In genomic region chr3:4986175-4986610, GRCh38 we compare ENCODE assay signal across 8 cellular contexts. TPM values are rescaled to one million over a fixed set of nuclear protein-coding genes. Genes with fewer than 3 reads are reported as not detected.
A peak's percentile ranks its signal among the peaks of the same experiment; 100 is the strongest.
DNase-seq lines count a peak whose midpoint lies in the region; ATAC-seq, FAIRE-seq and TF ChIP-seq lines count a peak whose summit lies in the region.

No MANE protein-coding gene starts in this region.

- no peaks in the 10 kb centered on the region for H3K27me3 ChIP-seq in CD4-positive, alpha-beta memory T cell (ENCODE audit: insufficient read depth, low read length)
- H3K27me3 ChIP-seq in H1 (replicated peaks in 1 of 4; ENCODE audit: control insufficient read depth in 3 of 4, extremely low read depth in 1 of 4, insufficient read depth in 3 of 4, low read length in 3 of 4) (peaks cover 0 to 7% (median 6%) of the 10 kb centered on the region in 4 experiments; a peak in 4 of 7 replicates), neuron (ENCODE audit: insufficient read depth, low read length) (peaks cover 16% of the 10 kb centered on the region)

- no peak for TF ChIP-seq RAD21 in H1 (IDR thresholded peaks at IDR 0.05 in 1 of 2, conservative IDR thresholded peaks at IDR 0.05 in 1 of 2; ENCODE audit: low read depth in 2 of 2, low read length in 2 of 2)

- FAIRE-seq in H1 (lab: Jason Lieb, UNC) = no peak

- H3K27me3 Mint-ChIP-seq in CD4-positive, alpha-beta memory T cell = no peaks in the 10 kb centered on the region

- peak overlapping the region; percentile 59 for H3K27ac ChIP-seq in CD4-positive, alpha-beta memory T cell (ENCODE audit: low read depth, low read length)
- H3K27ac ChIP-seq in OCI-LY7 (ENCODE audit: low read depth, low read length, poor library complexity, severe bottlenecking) (no peak overlapping the region), H1 (ENCODE audit: low read depth, low read length) (no peak overlapping the region)

- H4K8ac ChIP-seq in H1 (ENCODE audit: extremely low read depth, insufficient read depth, low read length) = no peak overlapping the region

- H3K27ac Mint-ChIP-seq in CD4-positive, alpha-beta memory T cell = peak overlapping the region; percentile 95 to 98 (median 97)

- intact Hi-C loops in CD4-positive, alpha-beta memory T cell (cut with micrococcal nuclease) = loop anchor here (1.0 kb wide), 1 partner anchor 40 kb away; no protein-coding TSS in a partner anchor
- intact Hi-C loops in OCI-LY7 (cut with micrococcal nuclease; ENCODE audit: unreplicated experiment) = no loop called here

- no peak overlapping the region for H3K9ac ChIP-seq in H1 (replicated peaks in 1 of 4; ENCODE audit: extremely low read depth in 1 of 4, low read depth in 3 of 4, low read length in 3 of 4)

- H3K79me1 ChIP-seq in H1 (ENCODE audit: low read depth, low read length) = no peaks in the 10 kb centered on the region

- H3K4ac ChIP-seq in H1 (replicated peaks; ENCODE audit: insufficient read length, low read depth, low read length) = no peak overlapping the region

- H3K9me2 ChIP-seq in OCI-LY7 (ENCODE audit: insufficient read depth, low read length) = no peaks in the 10 kb centered on the region

- BruUV-seq in OCI-LY7 (replicated peaks; lab: Mats Ljungman, UMichigan) = no TSS peak

- CTCF ChIA-PET in CD4-positive, alpha-beta memory T cell (lab: Charles Lee; ENCODE audit: partially characterized antibody) = interaction anchor here (0.9 to 12.9 kb wide), 6 partner anchors 13 to 275 kb away, joined by 3 to 251 read pairs (median 4); no protein-coding TSS in a partner anchor
- CTCF ChIA-PET in OCI-LY7 (lab: Charles Lee; ENCODE audit: unreplicated experiment) (interaction anchor here (1.2 kb wide), 1 partner anchor 11 kb away, joined by 4 read pairs; no protein-coding TSS in a partner anchor), H1 (lab: Charles Lee; ENCODE audit: partially characterized antibody) (interaction anchor here (0.6 to 5.2 kb wide), 13 partner anchors 9 to 328 kb away, joined by 3 to 29 read pairs (median 3); no protein-coding TSS in a partner anchor)

- H3K56ac ChIP-seq in H1 (replicated peaks; ENCODE audit: insufficient read length, low read depth, low read length) = no peak overlapping the region

- peaks cover 65% of the 10 kb centered on the region for H3K4me1 ChIP-seq in CD4-positive, alpha-beta memory T cell (ENCODE audit: insufficient read depth, low read length)
- H3K4me1 ChIP-seq in OCI-LY7 (ENCODE audit: insufficient read depth, low read length, poor library complexity, severe bottlenecking) (peaks cover 11% of the 10 kb centered on the region), H1 (replicated peaks in 1 of 4; ENCODE audit: control insufficient read depth in 3 of 4, insufficient read depth in 4 of 4, low read length in 3 of 4) (peaks cover 0 to 8% (median 5%) of the 10 kb centered on the region in 4 experiments; a peak in 4 of 7 replicates), neuron (ENCODE audit: insufficient read depth, low read length) (peaks cover 9% of the 10 kb centered on the region)

- H3K9me3 Mint-ChIP-seq in CD4-positive, alpha-beta memory T cell = no peaks in the 10 kb centered on the region

- H4K20me1 ChIP-seq in OCI-LY7 (ENCODE audit: insufficient read depth, low read length) = no peaks in the 10 kb centered on the region
- peaks cover 0 to 2% of the 10 kb centered on the region in 2 experiments for H4K20me1 ChIP-seq in H1 (replicated peaks in 1 of 2; ENCODE audit: control insufficient read depth in 1 of 2, insufficient read depth in 2 of 2, low read length in 2 of 2)

- H2AFZ ChIP-seq in OCI-LY7 (ENCODE audit: low read length) (no peak overlapping the region), H1 (ENCODE audit: low read length) (no peak overlapping the region), neuron (ENCODE audit: low read depth, low read length) (peak overlapping the region; percentile 12)

- no peak overlapping the region for H3K14ac ChIP-seq in H1 (ENCODE audit: insufficient read length)

- ATAC-seq in GM21390 (IDR thresholded peaks at IDR 0.05; ENCODE audit: unreplicated experiment) = no peak
- no peak for ATAC-seq in HG03039 (IDR thresholded peaks at IDR 0.05; ENCODE audit: unreplicated experiment)

- H2BK15ac ChIP-seq in H1 (ENCODE audit: low read length) = no peak overlapping the region

- H3K36me3 ChIP-seq in CD4-positive, alpha-beta memory T cell (ENCODE audit: insufficient read depth, low read length) = peaks cover 26% of the 10 kb centered on the region
- H3K36me3 ChIP-seq in OCI-LY7 (ENCODE audit: insufficient read depth, low read length) = no peaks in the 10 kb centered on the region
- no peaks in the 10 kb centered on the region for H3K36me3 ChIP-seq in H1 (ENCODE audit: control insufficient read depth in 2 of 4, insufficient read depth in 4 of 4, low read length in 3 of 4)
- no peaks in the 10 kb centered on the region for H3K36me3 ChIP-seq in neuron (ENCODE audit: insufficient read depth, low read length)

- H4K5ac ChIP-seq in H1 (ENCODE audit: insufficient read length, low read depth, low read length) = no peak overlapping the region

- H3K4me3 Mint-ChIP-seq in CD4-positive, alpha-beta memory T cell = peak overlapping the region; percentile 86 to 93 (median 90)

- no peak overlapping the region for H2BK20ac ChIP-seq in H1 (ENCODE audit: low read length)

- no peak overlapping the region for H4K91ac ChIP-seq in H1 (replicated peaks; ENCODE audit: insufficient read length, low read length)

- POLR2A ChIA-PET in CD4-positive, alpha-beta memory T cell (lab: Charles Lee; ENCODE audit: partially characterized antibody) = interaction anchor here (1.0 to 14.0 kb wide), 8 partner anchors 8 to 493 kb away, joined by 3 to 580 read pairs (median 26); partner anchors contain the start of genes BHLHE40 and ITPR1
- POLR2A ChIA-PET in OCI-LY7 (lab: Charles Lee) (interaction anchor here (0.7 kb wide), 1 partner anchor 482 kb away, joined by 3 read pairs; no protein-coding TSS in a partner anchor), H1 (lab: Charles Lee; ENCODE audit: partially characterized antibody) (interaction anchor here (0.9 to 1.0 kb wide), 2 partner anchors 10 to 12 kb away, joined by 3 to 5 read pairs; no protein-coding TSS in a partner anchor)

- H3K18ac ChIP-seq in H1 (ENCODE audit: extremely low read depth, low read length) = no peak overlapping the region

- H3K4me2 ChIP-seq in OCI-LY7 (ENCODE audit: low read length) (0 out of 2 replicates have a peak overlapping the region, but pooled peaks have one; percentile 54), H1 (ENCODE audit: insufficient read depth in 1 of 2, low read depth in 2 of 2, low read length in 2 of 2) (peak overlapping the region; percentile 70 to 82)

- TF ChIP-seq CTCF in OCI-LY7 (conservative IDR thresholded peaks at IDR 0.05; ENCODE audit: low read length) = no peak
- TF ChIP-seq CTCF in H1 (IDR thresholded peaks at IDR 0.05; ENCODE audit: control extremely low read depth in 1 of 3, insufficient read depth in 1 of 3, low read depth in 1 of 3, low read length in 3 of 3) = no peak

- TF ChIP-seq POLR2A in H1 (IDR thresholded peaks at IDR 0.05; ENCODE audit: control extremely low read depth in 1 of 2, low read depth in 2 of 2, low read length in 2 of 2) = no peak

- peaks cover 6% of the 10 kb centered on the region; the same call in 1 of the 2 replicates for H3K23me2 ChIP-seq in H1 (ENCODE audit: low read depth, low read length)

- no peak for TF ChIP-seq EP300 in H1 (IDR thresholded peaks at IDR 0.05; ENCODE audit: borderline replicate concordance in 1 of 2, low read depth in 2 of 2, low read length in 2 of 2)

- H2BK12ac ChIP-seq in H1 (ENCODE audit: low read depth, low read length) = no peak overlapping the region

- 0 out of 2 replicates have a peak overlapping the region, but pooled peaks have one; percentile 49 for H2BK5ac ChIP-seq in H1 (ENCODE audit: low read depth, low read length)

- DNase-seq in CD4-positive, alpha-beta memory T cell = no peak
- DNase-seq in OCI-LY7 (ENCODE audit: low spot score) (no peak), H1 (ENCODE audit: low read depth in 1 of 2, low spot score in 2 of 2) (no peak), NCI-H1694 (lab: John Stamatoyannopoulos, UW) (no peak)
- DNase-seq in activated effector memory CD4-positive, alpha-beta T cell treated with anti-CD3 and anti-CD28 coated beads, Interleukin-2, amount 50 U/mL, for 16 hours = no peak

- peaks cover 42 to 57% (median 50%) of the 10 kb centered on the region in 4 donors for H3K4me1 Mint-ChIP-seq in CD4-positive, alpha-beta memory T cell

- peak overlapping the region; percentile 70; the same call in 1 of the 2 replicates for H2AK5ac ChIP-seq in H1 (ENCODE audit: low read depth, low read length)

- H3K9me3 ChIP-seq in CD4-positive, alpha-beta memory T cell (ENCODE audit: control insufficient read depth in 1 of 2, low read length in 2 of 2) = no peaks in the 10 kb centered on the region
- H3K9me3 ChIP-seq in OCI-LY7 (ENCODE audit: low read length) (no peaks in the 10 kb centered on the region), H1 (ENCODE audit: insufficient read depth in 2 of 2, low read depth in 1 of 2, low read length in 1 of 2) (no peaks in the 10 kb centered on the region), neuron (ENCODE audit: low read length) (no peaks in the 10 kb centered on the region)

- WGBS in H1 (ENCODE audit: extremely low coverage in 1 of 2, insufficient coverage in 1 of 2, insufficient read length in 1 of 2, insufficient replicate concordance in 2 of 2, low coverage in 1 of 2, low lambda C conversion rate in 2 of 2, missing lambda C conversion rate in 1 of 2), 2 experiments = 69% methylated on average over 5 of the region's 5 CpGs; no CpG with 5 or more reads in 1 of the 2 experiments

- H3K36me3 Mint-ChIP-seq in CD4-positive, alpha-beta memory T cell = peaks cover 25 to 35% of the 10 kb centered on the region in 2 donors

- peak overlapping the region; percentile 44 to 65 for H3K4me3 ChIP-seq in CD4-positive, alpha-beta memory T cell (ENCODE audit: low read length in 2 of 2)
- H3K4me3 ChIP-seq in OCI-LY7 (ENCODE audit: low read depth, low read length, poor library complexity, severe bottlenecking) (no peak overlapping the region), H1 (ENCODE audit: extremely low read depth in 1 of 4, insufficient read depth in 2 of 4, low read depth in 3 of 4, low read length in 4 of 4) (peak overlapping the region; percentile 40 to 67 (median 60); a peak in 5 of 8 replicates), neuron (ENCODE audit: low read length) (no peak overlapping the region)

- no peak overlapping the region for H3K23ac ChIP-seq in H1 (ENCODE audit: insufficient read length)

- H2BK120ac ChIP-seq in H1 (replicated peaks; ENCODE audit: low read depth, low read length) = no peak overlapping the region

- H3K79me2 ChIP-seq in OCI-LY7 (ENCODE audit: insufficient read depth, low read depth, low read length) = no peaks in the 10 kb centered on the region
- H3K79me2 ChIP-seq in H1 (ENCODE audit: control insufficient read depth in 1 of 2, insufficient read depth in 2 of 2, low read length in 2 of 2) = no peaks in the 10 kb centered on the region

RNA-seq across cellular contexts. Expression of gene BHLHE40, which starts 7.0 kb away (rescaled TPM):
- 10 to 100 TPM; 44.9 to 45.8 TPM for total RNA-seq in CD4-positive, alpha-beta memory T cell
- 10 to 100 TPM; 33.0 to 34.6 TPM for polyA plus RNA-seq in CD4-positive, alpha-beta memory T cell
- 0.05 and 0.35 TPM in 2 replicates for total RNA-seq in OCI-LY7 (2014; rRNA removed; shearing (Covaris generic))
- total RNA-seq in OCI-LY7 (2022) = 0.11 TPM in 1 of 2 replicates, not detected in the other
- 2.0 and 2.2 TPM in 2 replicates for total RNA-seq in H1 (2021; fragmentation: NEBNext Ultra II Directional; extraction: Animal tissue kit (Norgen Biotek cat#: 25700))
- 1.1 and 1.5 TPM in 2 replicates for polyA plus RNA-seq in H1 (2011; rRNA removed)
- 0.54 TPM for polyA plus RNA-seq in H1 (2011; cell fraction: cytosol; rRNA removed)
- 1.9 TPM for polyA plus RNA-seq in H1 (2011; cell fraction: nucleus; rRNA removed)
- polyA plus RNA-seq in H1 (2012, experiment 1 of 2) = 2.7 to 3.3 TPM (median 3.0 TPM) in 4 replicates
- polyA plus RNA-seq in H1 (2012, experiment 2 of 2) = 1.0 TPM
- polyA plus RNA-seq in H1 (2013, experiment 1 of 2) = 2.5 TPM
- 2.5 TPM for polyA plus RNA-seq in H1 (2013, experiment 2 of 2)
- 0.98 and 1.2 TPM in 2 replicates for polyA minus RNA-seq in H1 (2011; rRNA and poly(A)+ RNA removed)
- polyA minus RNA-seq in H1 (2011; cell fraction: cytosol; rRNA and poly(A)+ RNA removed) = 1.0 TPM
- polyA minus RNA-seq in H1 (2011; cell fraction: nucleus; rRNA and poly(A)+ RNA removed) = 2.6 TPM

Comparison
In these comparisons a context has a peak if more than half of its experiments do, and no peak if none do; other contexts are left out.
1. H3K4me3 ChIP-seq: peak in CD4-positive, alpha-beta memory T cell (2 of 2) and H1 (4 of 4); none in OCI-LY7 (single experiment) and neuron (single experiment).
2. RNA of gene BHLHE40, which starts 7.0 kb away (total RNA-seq): 44.9 to 45.8 TPM in CD4-positive, alpha-beta memory T cell; 2.0 to 2.2 TPM in H1 and 0.05 to 0.35 TPM in OCI-LY7; every median in the first group is over 10 times any median in the second.